1 cellular context compared by ENCODE assay signal in genomic region chr22:46744581-46744980, GRCh38.
TF ChIP-seq lines count a peak whose summit lies in the region.

No MANE protein-coding gene starts in this region.

TF ChIP-seq in HepG2, 621 proteins besides CTCF, POLR2A, EP300 and RAD21 (continued from another document and continues in another):
- peak; percentile 21; the same call in 1 of the 2 replicates for TF ChIP-seq IKZF5 (CRISPR knock-in tag; IDR thresholded peaks at IDR 0.05)
- TF ChIP-seq, protein P1, sequence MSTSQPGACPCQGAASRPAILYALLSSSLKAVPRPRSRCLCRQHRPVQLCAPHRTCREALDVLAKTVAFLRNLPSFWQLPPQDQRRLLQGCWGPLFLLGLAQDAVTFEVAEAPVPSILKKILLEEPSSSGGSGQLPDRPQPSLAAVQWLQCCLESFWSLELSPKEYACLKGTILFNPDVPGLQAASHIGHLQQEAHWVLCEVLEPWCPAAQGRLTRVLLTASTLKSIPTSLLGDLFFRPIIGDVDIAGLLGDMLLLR (CRISPR knock-in tag; IDR thresholded peaks at IDR 0.05), result no peak
- TF ChIP-seq STAT5B (CRISPR knock-in tag; IDR thresholded peaks at IDR 0.05), result no peak
- peak; percentile 45; the same call in 1 of the 2 replicates for TF ChIP-seq ZNF788 (CRISPR knock-in tag; IDR thresholded peaks at IDR 0.05; ENCODE audit: borderline replicate concordance)
- peak; percentile 53; the same call in 1 of the 2 replicates for TF ChIP-seq HOXA3 (CRISPR knock-in tag; IDR thresholded peaks at IDR 0.05)
- TF ChIP-seq, protein P2, sequence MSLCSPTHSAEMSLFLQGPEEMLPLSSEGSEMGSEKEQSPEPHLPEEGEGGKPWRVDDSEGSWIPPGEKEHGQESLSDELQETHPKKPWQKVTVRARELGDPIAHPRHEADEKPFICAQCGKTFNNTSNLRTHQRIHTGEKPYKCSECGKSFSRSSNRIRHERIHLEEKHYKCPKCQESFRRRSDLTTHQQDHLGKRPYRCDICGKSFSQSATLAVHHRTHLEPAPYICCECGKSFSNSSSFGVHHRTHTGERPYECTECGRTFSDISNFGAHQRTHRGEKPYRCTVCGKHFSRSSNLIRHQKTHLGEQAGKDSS (CRISPR knock-in tag; IDR thresholded peaks at IDR 0.05; ENCODE audit: borderline replicate concordance, low read depth), result peak; percentile 86
- TF ChIP-seq MXI1 (IDR thresholded peaks at IDR 0.05; ENCODE audit: borderline replicate concordance, low read depth, low read length), result peak; percentile 20; the same call in 1 of the 3 replicates
- peak; percentile 44 for TF ChIP-seq XRCC5 (optimal IDR thresholded peaks at IDR 0.05; ENCODE audit: low read length)
- TF ChIP-seq, protein P3, sequence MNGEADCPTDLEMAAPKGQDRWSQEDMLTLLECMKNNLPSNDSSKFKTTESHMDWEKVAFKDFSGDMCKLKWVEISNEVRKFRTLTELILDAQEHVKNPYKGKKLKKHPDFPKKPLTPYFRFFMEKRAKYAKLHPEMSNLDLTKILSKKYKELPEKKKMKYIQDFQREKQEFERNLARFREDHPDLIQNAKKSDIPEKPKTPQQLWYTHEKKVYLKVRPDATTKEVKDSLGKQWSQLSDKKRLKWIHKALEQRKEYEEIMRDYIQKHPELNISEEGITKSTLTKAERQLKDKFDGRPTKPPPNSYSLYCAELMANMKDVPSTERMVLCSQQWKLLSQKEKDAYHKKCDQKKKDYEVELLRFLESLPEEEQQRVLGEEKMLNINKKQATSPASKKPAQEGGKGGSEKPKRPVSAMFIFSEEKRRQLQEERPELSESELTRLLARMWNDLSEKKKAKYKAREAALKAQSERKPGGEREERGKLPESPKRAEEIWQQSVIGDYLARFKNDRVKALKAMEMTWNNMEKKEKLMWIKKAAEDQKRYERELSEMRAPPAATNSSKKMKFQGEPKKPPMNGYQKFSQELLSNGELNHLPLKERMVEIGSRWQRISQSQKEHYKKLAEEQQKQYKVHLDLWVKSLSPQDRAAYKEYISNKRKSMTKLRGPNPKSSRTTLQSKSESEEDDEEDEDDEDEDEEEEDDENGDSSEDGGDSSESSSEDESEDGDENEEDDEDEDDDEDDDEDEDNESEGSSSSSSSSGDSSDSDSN (CRISPR knock-in tag; IDR thresholded peaks at IDR 0.05), result peak; percentile 68
- TF ChIP-seq GLI4 (CRISPR knock-in tag; IDR thresholded peaks at IDR 0.05; ENCODE audit: borderline replicate concordance), result no peak
- TF ChIP-seq ZNF331 (CRISPR knock-in tag; IDR thresholded peaks at IDR 0.05), result peak; percentile 86; the same call in 1 of the 2 replicates
- peak; percentile 61; the same call in 1 of the 2 replicates for TF ChIP-seq ZNF264 (CRISPR knock-in tag; IDR thresholded peaks at IDR 0.05)
- peak; percentile 71; the same call in 1 of the 2 replicates for TF ChIP-seq ZNF501 (CRISPR knock-in tag; IDR thresholded peaks at IDR 0.05)
- TF ChIP-seq SMC3 (IDR thresholded peaks at IDR 0.05; ENCODE audit: low read length), result peak; percentile 8; the same call in 1 of the 2 replicates
- TF ChIP-seq KDM6A (CRISPR knock-in tag; IDR thresholded peaks at IDR 0.05; ENCODE audit: low read depth), result peak; percentile 72
- TF ChIP-seq, protein P4, sequence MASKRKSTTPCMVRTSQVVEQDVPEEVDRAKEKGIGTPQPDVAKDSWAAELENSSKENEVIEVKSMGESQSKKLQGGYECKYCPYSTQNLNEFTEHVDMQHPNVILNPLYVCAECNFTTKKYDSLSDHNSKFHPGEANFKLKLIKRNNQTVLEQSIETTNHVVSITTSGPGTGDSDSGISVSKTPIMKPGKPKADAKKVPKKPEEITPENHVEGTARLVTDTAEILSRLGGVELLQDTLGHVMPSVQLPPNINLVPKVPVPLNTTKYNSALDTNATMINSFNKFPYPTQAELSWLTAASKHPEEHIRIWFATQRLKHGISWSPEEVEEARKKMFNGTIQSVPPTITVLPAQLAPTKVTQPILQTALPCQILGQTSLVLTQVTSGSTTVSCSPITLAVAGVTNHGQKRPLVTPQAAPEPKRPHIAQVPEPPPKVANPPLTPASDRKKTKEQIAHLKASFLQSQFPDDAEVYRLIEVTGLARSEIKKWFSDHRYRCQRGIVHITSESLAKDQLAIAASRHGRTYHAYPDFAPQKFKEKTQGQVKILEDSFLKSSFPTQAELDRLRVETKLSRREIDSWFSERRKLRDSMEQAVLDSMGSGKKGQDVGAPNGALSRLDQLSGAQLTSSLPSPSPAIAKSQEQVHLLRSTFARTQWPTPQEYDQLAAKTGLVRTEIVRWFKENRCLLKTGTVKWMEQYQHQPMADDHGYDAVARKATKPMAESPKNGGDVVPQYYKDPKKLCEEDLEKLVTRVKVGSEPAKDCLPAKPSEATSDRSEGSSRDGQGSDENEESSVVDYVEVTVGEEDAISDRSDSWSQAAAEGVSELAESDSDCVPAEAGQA (IDR thresholded peaks at IDR 0.05; ENCODE audit: low read depth), result no peak
- TF ChIP-seq, protein P4 (CRISPR knock-in tag; IDR thresholded peaks at IDR 0.05; ENCODE audit: borderline replicate concordance), result no peak
- no peak for TF ChIP-seq RBAK (CRISPR knock-in tag; IDR thresholded peaks at IDR 0.05)
- TF ChIP-seq, protein P5, sequence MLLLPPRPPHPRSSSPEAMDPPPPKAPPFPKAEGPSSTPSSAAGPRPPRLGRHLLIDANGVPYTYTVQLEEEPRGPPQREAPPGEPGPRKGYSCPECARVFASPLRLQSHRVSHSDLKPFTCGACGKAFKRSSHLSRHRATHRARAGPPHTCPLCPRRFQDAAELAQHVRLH (CRISPR knock-in tag; IDR thresholded peaks at IDR 0.05; ENCODE audit: borderline replicate concordance, low read depth), result no peak
- peak; percentile 73 for TF ChIP-seq MED1 (CRISPR knock-in tag; IDR thresholded peaks at IDR 0.05)
- TF ChIP-seq ZNF883 (CRISPR knock-in tag; IDR thresholded peaks at IDR 0.05; ENCODE audit: not compliant biosample characterization), result peak; percentile 49
- no peak; the same call in 1 of the 2 replicates for TF ChIP-seq ZNF800 (CRISPR knock-in tag; IDR thresholded peaks at IDR 0.05)
- TF ChIP-seq ZMYM2 (CRISPR knock-in tag; IDR thresholded peaks at IDR 0.05), result peak; percentile 65
- TF ChIP-seq GABPB1 (CRISPR knock-in tag; IDR thresholded peaks at IDR 0.05), result peak; percentile 12; the same call in 1 of the 2 replicates
- TF ChIP-seq, protein P6, sequence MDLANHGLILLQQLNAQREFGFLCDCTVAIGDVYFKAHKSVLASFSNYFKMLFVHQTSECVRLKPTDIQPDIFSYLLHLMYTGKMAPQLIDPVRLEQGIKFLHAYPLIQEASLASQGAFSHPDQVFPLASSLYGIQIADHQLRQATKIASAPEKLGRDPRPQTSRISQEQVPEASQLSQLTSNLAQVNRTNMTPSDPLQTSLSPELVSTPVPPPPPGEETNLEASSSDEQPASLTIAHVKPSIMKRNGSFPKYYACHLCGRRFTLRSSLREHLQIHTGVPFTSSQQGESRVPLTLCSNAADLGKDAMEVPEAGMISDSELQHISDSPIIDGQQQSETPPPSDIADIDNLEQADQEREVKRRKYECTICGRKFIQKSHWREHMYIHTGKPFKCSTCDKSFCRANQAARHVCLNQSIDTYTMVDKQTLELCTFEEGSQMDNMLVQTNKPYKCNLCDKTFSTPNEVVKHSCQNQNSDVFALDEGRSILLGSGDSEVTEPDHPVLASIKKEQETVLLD (CRISPR knock-in tag; IDR thresholded peaks at IDR 0.05; ENCODE audit: low read depth), result no peak
- peak; percentile 76; the same call in 1 of the 2 replicates for TF ChIP-seq ZNF619 (CRISPR knock-in tag; IDR thresholded peaks at IDR 0.05)
- TF ChIP-seq NR2C2 (CRISPR knock-in tag; IDR thresholded peaks at IDR 0.05; ENCODE audit: borderline replicate concordance), result peak; percentile 46; the same call in 1 of the 2 replicates
- TF ChIP-seq ZNF687 (CRISPR knock-in tag; IDR thresholded peaks at IDR 0.05), result peak; percentile 79
- peak; percentile 72; the same call in 1 of the 2 replicates for TF ChIP-seq ZBTB38 (CRISPR knock-in tag; IDR thresholded peaks at IDR 0.05)
- TF ChIP-seq ADNP (CRISPR knock-in tag; IDR thresholded peaks at IDR 0.05), result 0 out of 2 replicates have a peak, but pooled peaks have one; percentile 11
- TF ChIP-seq RXRB (CRISPR knock-in tag; IDR thresholded peaks at IDR 0.05; ENCODE audit: borderline replicate concordance), result peak; percentile 56; the same call in 1 of the 2 replicates
- TF ChIP-seq GABPA (IDR thresholded peaks at IDR 0.05; ENCODE audit: low read depth, low read length), result no peak
- TF ChIP-seq GABPA (CRISPR knock-in tag; IDR thresholded peaks at IDR 0.05; ENCODE audit: low read depth), result 0 out of 2 replicates have a peak, but pooled peaks have one; percentile 21
- 0 out of 2 replicates have a peak, but pooled peaks have one; percentile 60 for TF ChIP-seq HNRNPL (IDR thresholded peaks at IDR 0.05; ENCODE audit: low read depth, low read length)
- peak; percentile 26 for TF ChIP-seq TEAD3 (CRISPR knock-in tag; optimal IDR thresholded peaks at IDR 0.05; ENCODE audit: borderline replicate concordance)
